In the genomic region with DNA sequence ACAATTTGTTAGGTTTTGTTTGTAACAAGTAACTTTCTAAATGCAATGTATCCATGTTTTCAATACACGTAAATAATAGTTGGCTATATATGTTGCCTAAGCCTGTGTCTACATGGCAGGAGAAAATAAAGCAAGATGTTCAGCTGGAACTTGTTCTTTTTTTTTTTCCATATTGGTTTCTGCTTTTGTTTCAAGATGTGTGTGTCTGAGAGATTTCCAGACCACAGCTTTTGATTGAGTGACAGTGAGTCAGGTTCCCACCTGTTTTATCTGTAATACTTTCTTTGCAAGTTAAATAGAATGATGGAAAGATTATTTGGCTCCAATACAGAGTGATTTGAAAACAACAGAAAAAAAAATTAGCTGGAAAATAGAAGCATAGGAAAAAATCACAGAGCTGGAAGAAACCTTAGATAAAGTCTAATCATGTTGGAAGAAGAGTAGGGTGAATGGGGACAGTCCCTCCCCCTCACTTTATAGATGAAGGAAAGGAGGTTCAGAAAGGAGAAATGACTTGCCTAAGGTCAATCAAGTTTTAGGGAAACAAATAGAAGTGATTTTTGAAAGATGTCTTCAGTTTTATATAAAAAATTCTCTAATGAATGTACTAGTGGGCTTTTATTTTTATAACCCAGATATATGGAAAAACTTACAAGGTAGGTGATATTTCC, we compare ENCODE assay signal across 15 cellular contexts.
"Had no signal": no experiment of that assay in that cellular context is flagged by ENCODE, and none has a peak within 500 bp of the region (broad histone marks: within the 10 kb centered on the region; RNA-seq: fewer than 3 reads in every experiment).

No MANE protein-coding gene starts in this region.

- H3K27ac Mint-ChIP-seq: brain, T-cell had no signal

- ATAC-seq: left colon, right lobe of liver, T-cell had no signal

- H3K4me3 Mint-ChIP-seq: brain, neural crest cell, T-cell had no signal

- DNase-seq: activated CD4-positive, alpha-beta T cell treated with anti-CD3 and anti-CD28 coated beads for 4 hours; activated naive CD4-positive, alpha-beta T cell treated with Interleukin-2 at 50 U/mL for 16 hours; amygdala; central memory CD4-positive, alpha-beta T cell; colonic mucosa; left colon; midbrain; right lobe of liver; SK-N-SH; T-cell; T1000; thyroid gland had no signal

- H3K4me3 ChIP-seq: colonic mucosa, lung, right lobe of liver, thyroid gland had no signal

- H3K36me3 Mint-ChIP-seq: brain, T-cell had no signal

- H3K9me3 Mint-ChIP-seq: neural crest cell, T-cell had no signal

- H3K27me3 Mint-ChIP-seq: brain had no signal
